Comparison of ENCODE assay signal across 9 cellular contexts in the genomic region with DNA sequence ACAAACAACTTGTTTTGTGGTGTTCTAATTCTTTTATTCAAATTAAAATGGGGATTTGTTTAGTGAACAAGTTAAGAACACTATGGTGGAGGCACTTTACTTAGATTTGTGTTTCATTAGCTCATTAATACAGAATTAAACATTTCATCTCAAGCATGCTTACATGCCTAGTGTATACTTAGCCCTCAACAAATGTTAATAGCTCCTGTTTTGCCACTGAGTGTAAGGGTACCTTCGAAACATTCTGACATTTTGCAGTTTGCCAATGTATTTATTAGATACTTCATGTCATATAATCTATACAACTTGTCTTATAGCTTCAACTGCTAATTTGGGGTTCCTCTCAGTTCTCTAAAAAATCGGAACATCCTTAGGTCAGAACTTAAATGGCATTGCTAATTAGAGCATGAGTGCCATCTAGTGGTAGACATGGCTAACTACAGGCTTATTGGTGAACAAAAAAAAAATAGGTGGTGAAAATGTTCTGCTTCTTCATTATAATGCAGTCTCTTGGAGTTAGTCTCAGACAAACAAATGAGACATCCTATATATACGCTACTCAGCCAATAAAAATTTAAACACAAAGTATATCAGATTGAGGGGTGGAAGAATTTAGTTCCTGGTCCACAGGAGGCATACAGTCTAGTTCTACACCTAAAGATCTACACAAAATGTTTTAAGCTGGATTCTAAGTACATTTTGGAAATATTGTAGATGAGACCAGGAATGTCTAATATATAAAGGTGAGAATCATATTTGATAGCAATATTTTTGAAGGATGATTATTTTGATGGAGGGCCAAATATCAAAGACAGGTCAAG. TPM values are rescaled to one million over a fixed set of nuclear protein-coding genes. Genes with fewer than 3 reads are reported as not detected.
DNase-seq lines count a peak whose midpoint lies in the region; ATAC-seq and TF ChIP-seq lines count a peak whose summit lies in the region.
"Had no signal": no experiment of that assay in that cellular context is flagged by ENCODE, and none has a peak within 500 bp of the region (broad histone marks: within the 10 kb centered on the region; RNA-seq: fewer than 3 reads in every experiment).

No MANE protein-coding gene starts in this region.

- H3K4ac ChIP-seq in neuronal stem cell (ENCODE audit: low read length), result no peak overlapping the region

- intact Hi-C loops in CD8-positive, alpha-beta T cell (cut with DNase I, micrococcal nuclease), result no loop called here

- no peak overlapping the region for H3K4me3 Mint-ChIP-seq in CD8-positive, alpha-beta T cell
- no peak overlapping the region for H3K4me3 Mint-ChIP-seq in endothelial cell (ENCODE audit: unreplicated experiment)
- H3K4me3 Mint-ChIP-seq: T-helper 1 cell treated with Interleukin-12 subunit alpha and Interleukin-12 subunit beta and Interleukin-4 antibody, amounts not matched to agents 30 μg/mL and 1 μg/mL, for 36 hours had no signal

- H3K4me2 ChIP-seq in neuronal stem cell (ENCODE audit: insufficient read depth, low read length, poor library complexity, severe bottlenecking), result no peak overlapping the region

- no peaks in the 10 kb centered on the region for H3K9me3 ChIP-seq in CD8-positive, alpha-beta T cell (ENCODE audit: low read length)
- no peaks in the 10 kb centered on the region for H3K9me3 ChIP-seq in neuronal stem cell (replicated peaks in 1 of 2; ENCODE audit: control insufficient read depth in 2 of 2, insufficient read depth in 1 of 2, low read depth in 1 of 2, low read length in 2 of 2)

- H3K14ac ChIP-seq in neuronal stem cell (ENCODE audit: low read length), result no peak overlapping the region

- no peak overlapping the region for H2BK15ac ChIP-seq in neuronal stem cell (ENCODE audit: low read length)

- no CpG with 5 or more reads among the region's 3 CpGs for WGBS in neuronal stem cell (ENCODE audit: extremely low coverage in 2 of 2, insufficient read length in 2 of 2, insufficient replicate concordance in 1 of 2), 2 donors

- H2BK5ac ChIP-seq in neuronal stem cell (ENCODE audit: low read length), result no peak overlapping the region

- no peak overlapping the region for H3K27ac Mint-ChIP-seq in CD8-positive, alpha-beta T cell
- H3K27ac Mint-ChIP-seq in endothelial cell (ENCODE audit: unreplicated experiment), result no peak overlapping the region
- H3K27ac Mint-ChIP-seq: T-helper 1 cell treated with Interleukin-12 subunit alpha and Interleukin-12 subunit beta and Interleukin-4 antibody, amounts not matched to agents 30 μg/mL and 1 μg/mL, for 36 hours had no signal

- H3K9me3 Mint-ChIP-seq in CD8-positive, alpha-beta T cell, result no peaks in the 10 kb centered on the region
- no peaks in the 10 kb centered on the region for H3K9me3 Mint-ChIP-seq in endothelial cell (ENCODE audit: unreplicated experiment)
- H3K9me3 Mint-ChIP-seq: T-helper 1 cell treated with Interleukin-12 subunit alpha and Interleukin-12 subunit beta and Interleukin-4 antibody, amounts not matched to agents 30 μg/mL and 1 μg/mL, for 36 hours had no signal

- no peak overlapping the region for H4K8ac ChIP-seq in neuronal stem cell (ENCODE audit: low read depth, low read length)

- H3K4me1 Mint-ChIP-seq in CD8-positive, alpha-beta T cell (ENCODE audit: low read depth), result peaks cover 7% of the 10 kb centered on the region
- peaks cover 5% of the 10 kb centered on the region for H3K4me1 Mint-ChIP-seq in endothelial cell (ENCODE audit: unreplicated experiment)

- H3K27ac ChIP-seq in CD8-positive, alpha-beta T cell (ENCODE audit: low read depth, low read length), result no peak overlapping the region
- no peak overlapping the region for H3K27ac ChIP-seq in neuronal stem cell (replicated peaks; ENCODE audit: low read length)

- no peaks in the 10 kb centered on the region for H3K4me1 ChIP-seq in CD8-positive, alpha-beta T cell (ENCODE audit: insufficient read depth, low read length)
- H3K4me1 ChIP-seq in neuronal stem cell (ENCODE audit: control insufficient read depth in 2 of 2, insufficient read depth in 1 of 2, low read depth in 1 of 2, low read length in 2 of 2), result no peaks in the 10 kb centered on the region

- H3K36me3 Mint-ChIP-seq in CD8-positive, alpha-beta T cell, result no peaks in the 10 kb centered on the region
- no peaks in the 10 kb centered on the region for H3K36me3 Mint-ChIP-seq in endothelial cell (ENCODE audit: low read depth, unreplicated experiment)

- no peak overlapping the region for H3K4me3 ChIP-seq in CD8-positive, alpha-beta T cell (ENCODE audit: low read depth, low read length)
- H3K4me3 ChIP-seq in neuronal stem cell (ENCODE audit: low read length in 2 of 2), result no peak overlapping the region

- peaks cover 11% of the 10 kb centered on the region for H3K27me3 Mint-ChIP-seq in CD8-positive, alpha-beta T cell (ENCODE audit: low read depth)
- peaks cover 7% of the 10 kb centered on the region for H3K27me3 Mint-ChIP-seq in endothelial cell (ENCODE audit: unreplicated experiment)

- no peak overlapping the region for H2BK12ac ChIP-seq in neuronal stem cell (ENCODE audit: low read length)

- H3K27me3 ChIP-seq in CD8-positive, alpha-beta T cell (ENCODE audit: insufficient read depth, low read length), result no peaks in the 10 kb centered on the region
- peaks cover 0 to 21% (median 0%) of the 10 kb centered on the region in 3 experiments for H3K27me3 ChIP-seq in neuronal stem cell (ENCODE audit: control insufficient read depth in 3 of 3, insufficient read depth in 3 of 3, low read depth in 1 of 3, low read length in 3 of 3)

- H3K23ac ChIP-seq in neuronal stem cell (ENCODE audit: low read depth, low read length, poor library complexity), result no peak overlapping the region

- no peak overlapping the region for H4K91ac ChIP-seq in neuronal stem cell (ENCODE audit: low read depth, low read length, poor library complexity)

- CTCF ChIA-PET in CD8-positive, alpha-beta T cell (lab: Charles Lee), result interaction anchor here (1.5 to 1.6 kb wide), 2 partner anchors 10 to 18 kb away, joined by 7 to 9 read pairs; no protein-coding TSS in a partner anchor

- POLR2A ChIA-PET in CD8-positive, alpha-beta T cell (lab: Charles Lee), result no interaction called here

- no peak overlapping the region for H3K9ac ChIP-seq in neuronal stem cell (ENCODE audit: low read depth, low read length, poor library complexity)

- H3K79me1 ChIP-seq in neuronal stem cell (ENCODE audit: low read depth, low read length), result no peaks in the 10 kb centered on the region

- no peak overlapping the region for H2AFZ ChIP-seq in neuronal stem cell (ENCODE audit: low read length)

- peak; percentile 87 for TF ChIP-seq CTCF in CD8-positive, alpha-beta T cell (IDR thresholded peaks at IDR 0.05)
- TF ChIP-seq CTCF in endothelial cell (IDR thresholded peaks at IDR 0.05; ENCODE audit: unreplicated experiment), result peak; percentile 94

- no peaks in the 10 kb centered on the region for H3K36me3 ChIP-seq in CD8-positive, alpha-beta T cell (ENCODE audit: insufficient read depth, low read length)
- H3K36me3 ChIP-seq in neuronal stem cell (replicated peaks in 1 of 2; ENCODE audit: control insufficient read depth in 2 of 2, insufficient read depth in 2 of 2, low read length in 2 of 2), result no peaks in the 10 kb centered on the region

- H3K18ac ChIP-seq in neuronal stem cell (ENCODE audit: low read length), result no peak overlapping the region

- peak; percentile 59 for ATAC-seq in CD8-positive, alpha-beta T cell
- ATAC-seq in GM18907 (IDR thresholded peaks at IDR 0.05; ENCODE audit: unreplicated experiment) (peak; percentile 64), HG03565 (IDR thresholded peaks at IDR 0.05; ENCODE audit: unreplicated experiment) (peak; percentile 57)

- no peak overlapping the region for H2BK120ac ChIP-seq in neuronal stem cell (ENCODE audit: low read depth, low read length)

- no peak overlapping the region for H2AK5ac ChIP-seq in neuronal stem cell (ENCODE audit: low read depth, low read length)

- no peak for DNase-seq in CD8-positive, alpha-beta T cell
- DNase-seq in OCI-M1 (lab: John Stamatoyannopoulos, UW), result peak; percentile 67
- no peak for DNase-seq in endothelial cell (ENCODE audit: low spot score)
- peak; percentile 42 for DNase-seq in neuronal stem cell (ENCODE audit: low spot score)
- DNase-seq in T-helper 9 cell, result no peak
- no peak for DNase-seq in mesenteric fat pad (ENCODE audit: low spot score)

RNA-seq across cellular contexts. Expression of a gene that starts 4.9 kb away (rescaled TPM):
- total RNA-seq in CD8-positive, alpha-beta T cell, result not detected
- total RNA-seq in endothelial cell (ENCODE audit: unreplicated experiment), result 0.15 TPM
- polyA plus RNA-seq in neuronal stem cell (2013, experiment 1 of 2), result 0.07 TPM
- 0.06 TPM for polyA plus RNA-seq in neuronal stem cell (2013, experiment 2 of 2)
- total RNA-seq in mesenteric fat pad, result not detected

Comparison
In these comparisons a context has a peak if more than half of its experiments do, and no peak if none do; other contexts are left out.
1. DNase-seq: peak in OCI-M1 (single experiment) and neuronal stem cell (single experiment); none in CD8-positive, alpha-beta T cell (0 of 7), endothelial cell (single experiment), T-helper 9 cell (single experiment) and mesenteric fat pad (single experiment).
2. Peak in every context shown above with its lines, with median percentiles within 50 percentile points of each other: ATAC-seq.